8 cellular contexts compared by ENCODE assay signal in genomic region chrX:49838374-49838773, GRCh38. TPM values are rescaled to one million over a fixed set of nuclear protein-coding genes. Genes with fewer than 3 reads are reported as not detected.
DNase-seq lines count a peak whose midpoint lies in the region; ATAC-seq and TF ChIP-seq lines count a peak whose summit lies in the region.

No MANE protein-coding gene starts in this region.

- H3K4me3 ChIP-seq in heart left ventricle (no peak overlapping the region), foreskin fibroblast (ENCODE audit: low read depth in 1 of 2, low read length in 2 of 2) (no peak overlapping the region), stomach (no peak overlapping the region)

- TF ChIP-seq POLR2A in heart left ventricle (IDR thresholded peaks at IDR 0.05) (no peak), stomach (IDR thresholded peaks at IDR 0.05) (no peak)

- intact Hi-C loops in heart left ventricle (cut with DNase I) (no loop called here), cardiac septum (cut with DNase I) (no loop called here), stomach (cut with DNase I; ENCODE audit: low total_unique reads) (no loop called here)

- WGBS in heart left ventricle, 4 donors, result 17 to 22% (median 17%) methylated on average over 8 of the region's 8 CpGs
- 9 to 19% (median 12%) methylated on average over 8 of the region's 8 CpGs for WGBS in stomach, 5 donors

- peaks cover 0 to 27% (median 0%) of the 10 kb centered on the region in 9 donors for H3K27me3 ChIP-seq in heart left ventricle
- peaks cover 0 to 13% (median 0%) of the 10 kb centered on the region in 3 donors for H3K27me3 ChIP-seq in stomach

- H3K27ac ChIP-seq in heart left ventricle, result no peak overlapping the region
- H3K27ac ChIP-seq in stomach, result no peak overlapping the region

- DNase-seq in heart left ventricle, result no peak
- DNase-seq in cardiac septum (ENCODE audit: low spot score), result no peak
- DNase-seq in RPMI8226, result peak; percentile 30
- DNase-seq in foreskin fibroblast, result peak; percentile 10 to 55
- peak; percentile 34 for DNase-seq in stomach
- no peak for DNase-seq in stimulated activated CD4-positive, alpha-beta T cell treated with anti-CD3 and anti-CD28 coated beads, Interleukin-4, amount 100 ng/mL, for 24 hours

- TF ChIP-seq CTCF in heart left ventricle (IDR thresholded peaks at IDR 0.05), result peak in 11 of 12 donors; percentile 12 to 56 (median 52)
- peak; percentile 43 for TF ChIP-seq CTCF in foreskin fibroblast (IDR thresholded peaks at IDR 0.05; ENCODE audit: low read depth, low read length)
- TF ChIP-seq CTCF in stomach (IDR thresholded peaks at IDR 0.05), result peak in 5 of 7 experiments; percentile 35 to 68 (median 39)

- no peak for TF ChIP-seq EP300 in stomach (IDR thresholded peaks at IDR 0.05)

- H3K4me1 ChIP-seq in heart left ventricle (no peaks in the 10 kb centered on the region), stomach (no peaks in the 10 kb centered on the region)

- peak in 2 of 4 donors; percentile 41 to 65 for ATAC-seq in heart left ventricle
- ATAC-seq in HG03066 (IDR thresholded peaks at IDR 0.05; ENCODE audit: low read depth, unreplicated experiment), result peak; percentile 51
- ATAC-seq in HG02970 (IDR thresholded peaks at IDR 0.05; ENCODE audit: low FRiP score, unreplicated experiment), result no peak

- H3K9me3 ChIP-seq in heart left ventricle (no peaks in the 10 kb centered on the region), stomach (no peaks in the 10 kb centered on the region)

- H3K36me3 ChIP-seq in heart left ventricle (no peaks in the 10 kb centered on the region), stomach (no peaks in the 10 kb centered on the region)

RNA-seq across cellular contexts. Expression of gene PAGE4, which starts 9.3 kb away (rescaled TPM):
- total RNA-seq in heart left ventricle (not detected), cardiac septum (not detected), stomach (not detected)
- polyA plus RNA-seq in heart left ventricle (not detected), stomach (not detected)

RNA-seq across cellular contexts. Expression of gene USP27X, which starts 40.9 kb away (rescaled TPM):
- 1 to 10 TPM in 8 of 9 donors, under 1 TPM in 1; 0.67 to 4.3 (median 2.2) TPM for total RNA-seq in heart left ventricle
- 1 to 10 TPM; 1.1 to 2.3 TPM for polyA plus RNA-seq in heart left ventricle
- total RNA-seq in cardiac septum, result 2.3 TPM
- total RNA-seq in stomach, result 1 to 10 TPM in 3 of 5 donors, under 1 TPM in 1, not detected in 1; 0.29 to 4.0 (median 2.1) TPM
- 1 to 10 TPM; 1.6 to 2.3 (median 2.1) TPM for polyA plus RNA-seq in stomach

Comparison
In these comparisons a context has a peak if more than half of its experiments do, and no peak if none do; other contexts are left out.
1. DNase-seq: peak in RPMI8226 (single experiment), foreskin fibroblast (2 of 2) and stomach (single experiment); none in heart left ventricle (0 of 5), cardiac septum (single experiment) and stimulated activated CD4-positive, alpha-beta T cell treated with anti-CD3 and anti-CD28 coated beads, Interleukin-4, amount 100 ng/mL, for 24 hours (single experiment).
2. Peak in every context shown above with its lines, with median percentiles within 50 percentile points of each other: CTCF ChIP-seq.